ENCODE assay signal across 34 cellular contexts in the genomic region with DNA sequence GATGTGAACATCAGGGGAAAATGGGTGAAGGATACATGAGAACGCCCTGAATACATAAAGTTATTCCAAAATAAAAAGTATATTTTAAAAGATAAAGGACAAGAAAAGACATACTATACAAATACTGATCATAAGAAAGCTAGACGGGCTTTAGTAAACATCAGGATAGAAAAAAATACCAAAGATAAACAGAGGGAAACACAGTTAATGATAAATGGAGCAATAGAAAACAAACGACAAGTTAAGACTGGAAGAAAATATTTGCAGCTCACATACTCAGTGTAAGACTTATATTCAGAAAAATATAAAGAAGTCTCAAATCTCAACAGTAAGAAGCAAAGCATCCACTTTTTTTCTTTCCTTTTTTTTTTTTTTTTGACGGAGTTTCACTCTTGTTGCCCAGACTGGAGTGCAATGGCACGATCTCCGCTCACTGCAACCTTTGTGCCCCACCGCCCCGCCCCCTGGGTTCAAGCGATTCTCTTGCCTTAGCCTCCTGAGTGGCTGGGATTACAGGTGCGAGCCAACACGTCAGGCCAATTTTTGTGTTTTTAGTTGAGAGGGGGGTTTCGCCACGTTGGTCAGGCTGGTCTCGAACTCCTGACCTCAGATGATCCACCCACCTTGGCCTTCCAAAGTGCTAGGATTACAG.
"Had no signal": no experiment of that assay in that cellular context is flagged by ENCODE, and none has a peak within 500 bp of the region (broad histone marks: within the 10 kb centered on the region; RNA-seq: fewer than 3 reads in every experiment).

No MANE protein-coding gene starts in this region.

- H3K27me3 ChIP-seq: MG63 had no signal

- H3K9ac ChIP-seq: KMS-11 had no signal

- H3K36me3 ChIP-seq: MG63 had no signal

- DNase-seq: Karpas-422, Kasumi-1, MG63, MM.1S, MV-4-11, NCI-H1048, NCI-H1092, NCI-H1092 treated with DMSO at 0.1 percent for 48 hours, NCI-H1105, NCI-H1105 treated with DMSO at 0.1 percent for 48 hours, NCI-H1417, NCI-H1417 treated with DMSO at 0.1 percent for 48 hours, NCI-H1436, NCI-H1436 treated with DMSO at 0.1 percent for 48 hours, NCI-H146, NCI-H1694, NCI-H1694 treated with DMSO at 0.1 percent for 48 hours, NCI-H187, NCI-H187 treated with DMSO at 0.1 percent for 48 hours, NCI-H1930, NCI-H2029, NCI-H2029 treated with DMSO at 0.1 percent for 48 hours, NCI-H2081, NCI-H2081 treated with DMSO at 0.1 percent for 48 hours, NCI-H2107, NCI-H2171, NCI-H2171 treated with DMSO at 0.1 percent for 48 hours, NCI-H2227 treated with DMSO at 0.1 percent for 48 hours, NCI-H226, NCI-H345, NCI-H446, NCI-H510A, NCI-H510A treated with DMSO at 0.1 percent for 48 hours had no signal

- H3K27ac ChIP-seq: KMS-11 had no signal

- H3K9me3 ChIP-seq: MG63 had no signal

- H3K4me3 ChIP-seq: MG63 had no signal

- H3K4me2 ChIP-seq: KMS-11 had no signal
